1 cellular context compared by ENCODE assay signal in genomic region chr7:31000161-31000693, GRCh38.
TF ChIP-seq lines count a peak whose summit lies in the region.

No MANE protein-coding gene starts in this region.

TF ChIP-seq in GM23338, 12 proteins besides CTCF, POLR2A, EP300 and RAD21 (continued from another document):
- TF ChIP-seq ZNF462 (CRISPR knock-in tag; IDR thresholded peaks at IDR 0.05) = no peak
- no peak for TF ChIP-seq EZH2 (IDR thresholded peaks at IDR 0.05; ENCODE audit: low read depth, unreplicated experiment)
- no peak for TF ChIP-seq EZH2phosphoT487 (IDR thresholded peaks at IDR 0.05; ENCODE audit: unreplicated experiment)
- no peak for TF ChIP-seq REST (IDR thresholded peaks at IDR 0.05; ENCODE audit: unreplicated experiment)
- no peak for TF ChIP-seq JUNB (IDR thresholded peaks at IDR 0.05; ENCODE audit: unreplicated experiment)
